ENCODE assay signal across 22 cellular contexts in the genomic region with DNA sequence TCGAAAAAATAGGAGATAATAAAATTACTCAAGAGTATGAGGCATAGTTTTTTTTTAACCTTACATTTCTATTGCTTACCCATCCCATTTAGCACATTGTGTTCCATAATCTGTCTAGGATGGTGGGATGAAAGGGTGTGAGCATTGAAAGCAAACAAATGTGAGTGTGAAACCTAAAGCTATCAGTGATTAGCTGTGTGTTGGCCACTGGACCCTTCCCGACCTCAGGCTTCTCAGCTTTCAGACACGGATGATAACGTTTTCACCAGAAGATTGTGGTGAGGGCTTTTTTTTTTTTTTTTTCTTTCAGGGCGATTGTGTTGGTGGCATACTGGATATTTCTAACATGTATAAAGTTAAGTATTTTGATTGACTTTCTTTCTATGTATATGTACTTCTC.
"Had no signal": no experiment of that assay in that cellular context is flagged by ENCODE, and none has a peak within 500 bp of the region (broad histone marks: within the 10 kb centered on the region; RNA-seq: fewer than 3 reads in every experiment).

No MANE protein-coding gene starts in this region.

- H3K9me3 ChIP-seq: left lung, lower lobe of right lung, ovary, spleen, suprapubic skin, thoracic aorta, tibial artery, upper lobe of right lung had no signal

- DNase-seq: hippocampal formation; kidney glomerular epithelial cell; left cardiac atrium; left lung; lower lobe of right lung; mammary epithelial cell; mesenchymal stem cell; naive B cell; ovary; right cardiac atrium; small intestine; spleen; stimulated activated CD4-positive, alpha-beta T cell treated with anti-CD3 and anti-CD28 coated beads, Interleukin-4, amount 100 ng/mL, for 24 hours; stimulated activated naive CD4-positive, alpha-beta T cell; tibial artery; trophoblast cell; upper lobe of right lung had no signal

- H3K4me3 ChIP-seq: left lung, lower lobe of right lung, ovary, spleen, suprapubic skin, thoracic aorta, tibial artery, upper lobe of right lung had no signal

- H3K4me1 ChIP-seq: left lung, lower lobe of right lung, spleen, suprapubic skin, tibial artery, upper lobe of right lung had no signal

- H3K27me3 ChIP-seq: left lung, ovary, spleen, suprapubic skin, tibial artery, upper lobe of right lung had no signal

- ATAC-seq: left cardiac atrium; left lung; lower lobe of right lung; natural killer cell treated with Interleukin-12 subunit alpha and Interleukin-12 subunit beta and Interleukin-15 and Interleukin-18, amount 100 ng/mL, for 72 hours; right cardiac atrium; sciatic nerve; stimulated activated effector memory CD8-positive, alpha-beta T cell treated with anti-CD3 and anti-CD28 coated beads, Interleukin-12 subunit alpha, Interleukin-12 subunit beta, amount 100 ng/mL, for 72 hours; upper lobe of right lung had no signal

- H3K27ac ChIP-seq: left lung, lower lobe of right lung, ovary, spleen, suprapubic skin, thoracic aorta, tibial artery, upper lobe of right lung had no signal

- H3K36me3 ChIP-seq: left lung, lower lobe of right lung, ovary, spleen, suprapubic skin, thoracic aorta, tibial artery, upper lobe of right lung had no signal
